ENCODE assay signal across 1 cellular context in genomic region chr9:27548055-27548741, GRCh38.
TF ChIP-seq lines count a peak whose summit lies in the region.

No MANE protein-coding gene starts in this region.

TF ChIP-seq in HepG2, 621 proteins besides CTCF, POLR2A, EP300 and RAD21:
- no peak for TF ChIP-seq RFXANK (CRISPR knock-in tag; IDR thresholded peaks at IDR 0.05)
- TF ChIP-seq SMC3 (IDR thresholded peaks at IDR 0.05; ENCODE audit: low read length), result peak; percentile 71
- TF ChIP-seq SMYD3 (CRISPR knock-in tag; IDR thresholded peaks at IDR 0.05), result no peak
- TF ChIP-seq STAG1 (CRISPR knock-in tag; IDR thresholded peaks at IDR 0.05), result peak; percentile 69
- no peak for TF ChIP-seq CCAR2 (optimal IDR thresholded peaks at IDR 0.05; ENCODE audit: low read depth, low read length)
- peak; percentile 26; the same call in 1 of the 2 replicates for TF ChIP-seq ARID3A (IDR thresholded peaks at IDR 0.05; ENCODE audit: low read depth, low read length)
TF ChIP-seq in HepG2: peak in this region for 3.
